ENCODE assay signal across 1 cellular context in the genomic region with DNA sequence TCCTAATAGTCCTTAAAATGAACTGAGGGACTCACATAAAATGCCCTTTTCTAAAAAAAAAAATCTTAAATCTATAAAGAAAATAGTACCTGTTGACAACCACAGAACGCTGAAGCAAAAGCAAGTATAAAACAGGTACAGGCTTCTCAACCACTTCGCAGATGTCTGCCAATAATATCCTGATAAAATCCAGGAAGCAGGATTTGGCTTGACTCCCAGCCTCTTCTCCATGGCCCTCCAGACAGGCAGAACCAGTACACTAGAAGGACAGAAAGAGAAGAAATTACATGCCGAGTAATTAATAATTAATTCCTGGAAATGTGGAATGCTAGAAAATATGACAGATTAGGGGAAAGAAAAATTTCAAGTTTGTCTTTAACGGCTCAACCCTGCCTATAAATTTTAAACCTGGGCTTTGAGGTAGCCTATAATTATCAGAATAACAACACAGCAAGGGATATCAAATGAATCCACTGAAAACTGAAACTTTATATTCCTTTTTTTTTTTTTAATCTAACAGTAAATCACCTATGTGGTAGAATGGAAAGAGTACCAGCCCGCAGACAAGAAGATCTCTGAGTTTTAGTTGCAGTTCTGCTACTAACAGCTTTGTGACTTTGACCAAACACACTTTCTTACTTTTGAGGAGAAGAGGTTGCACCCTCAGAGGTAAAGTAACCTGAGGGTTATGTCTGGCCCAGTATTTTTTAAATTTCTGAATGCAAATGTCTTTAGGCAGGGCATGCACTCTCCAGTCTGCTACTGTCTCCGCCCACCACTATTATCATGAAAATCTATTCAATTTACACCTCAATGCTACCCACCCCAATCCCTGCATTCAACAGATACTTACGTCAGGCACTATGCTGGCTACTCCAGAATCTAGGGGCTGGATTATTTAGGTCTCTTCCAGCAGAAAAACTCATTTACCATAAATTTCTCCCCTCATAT.
TF ChIP-seq lines count a peak whose summit lies in the region.

No MANE protein-coding gene starts in this region.

TF ChIP-seq in SK-N-SH, 30 proteins besides CTCF, POLR2A, EP300 and RAD21 (continued from another document):
- TF ChIP-seq, protein P1, sequence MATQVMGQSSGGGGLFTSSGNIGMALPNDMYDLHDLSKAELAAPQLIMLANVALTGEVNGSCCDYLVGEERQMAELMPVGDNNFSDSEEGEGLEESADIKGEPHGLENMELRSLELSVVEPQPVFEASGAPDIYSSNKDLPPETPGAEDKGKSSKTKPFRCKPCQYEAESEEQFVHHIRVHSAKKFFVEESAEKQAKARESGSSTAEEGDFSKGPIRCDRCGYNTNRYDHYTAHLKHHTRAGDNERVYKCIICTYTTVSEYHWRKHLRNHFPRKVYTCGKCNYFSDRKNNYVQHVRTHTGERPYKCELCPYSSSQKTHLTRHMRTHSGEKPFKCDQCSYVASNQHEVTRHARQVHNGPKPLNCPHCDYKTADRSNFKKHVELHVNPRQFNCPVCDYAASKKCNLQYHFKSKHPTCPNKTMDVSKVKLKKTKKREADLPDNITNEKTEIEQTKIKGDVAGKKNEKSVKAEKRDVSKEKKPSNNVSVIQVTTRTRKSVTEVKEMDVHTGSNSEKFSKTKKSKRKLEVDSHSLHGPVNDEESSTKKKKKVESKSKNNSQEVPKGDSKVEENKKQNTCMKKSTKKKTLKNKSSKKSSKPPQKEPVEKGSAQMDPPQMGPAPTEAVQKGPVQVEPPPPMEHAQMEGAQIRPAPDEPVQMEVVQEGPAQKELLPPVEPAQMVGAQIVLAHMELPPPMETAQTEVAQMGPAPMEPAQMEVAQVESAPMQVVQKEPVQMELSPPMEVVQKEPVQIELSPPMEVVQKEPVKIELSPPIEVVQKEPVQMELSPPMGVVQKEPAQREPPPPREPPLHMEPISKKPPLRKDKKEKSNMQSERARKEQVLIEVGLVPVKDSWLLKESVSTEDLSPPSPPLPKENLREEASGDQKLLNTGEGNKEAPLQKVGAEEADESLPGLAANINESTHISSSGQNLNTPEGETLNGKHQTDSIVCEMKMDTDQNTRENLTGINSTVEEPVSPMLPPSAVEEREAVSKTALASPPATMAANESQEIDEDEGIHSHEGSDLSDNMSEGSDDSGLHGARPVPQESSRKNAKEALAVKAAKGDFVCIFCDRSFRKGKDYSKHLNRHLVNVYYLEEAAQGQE (IDR thresholded peaks at IDR 0.05; ENCODE audit: low read depth, low read length), result no peak
- TF ChIP-seq GABPA (IDR thresholded peaks at IDR 0.05; ENCODE audit: low read depth) (no peak), TCF12 (IDR thresholded peaks at IDR 0.05) (peak; percentile 79), ELF1 (IDR thresholded peaks at IDR 0.05) (peak; percentile 37; the same call in 1 of the 2 replicates), MEF2A (IDR thresholded peaks at IDR 0.05; ENCODE audit: borderline replicate concordance, low read depth) (no peak), YY1 (IDR thresholded peaks at IDR 0.05; ENCODE audit: low read depth) (no peak), NRF1 (IDR thresholded peaks at IDR 0.05; ENCODE audit: low read depth, low read length) (no peak)
- TF ChIP-seq, protein P2, sequence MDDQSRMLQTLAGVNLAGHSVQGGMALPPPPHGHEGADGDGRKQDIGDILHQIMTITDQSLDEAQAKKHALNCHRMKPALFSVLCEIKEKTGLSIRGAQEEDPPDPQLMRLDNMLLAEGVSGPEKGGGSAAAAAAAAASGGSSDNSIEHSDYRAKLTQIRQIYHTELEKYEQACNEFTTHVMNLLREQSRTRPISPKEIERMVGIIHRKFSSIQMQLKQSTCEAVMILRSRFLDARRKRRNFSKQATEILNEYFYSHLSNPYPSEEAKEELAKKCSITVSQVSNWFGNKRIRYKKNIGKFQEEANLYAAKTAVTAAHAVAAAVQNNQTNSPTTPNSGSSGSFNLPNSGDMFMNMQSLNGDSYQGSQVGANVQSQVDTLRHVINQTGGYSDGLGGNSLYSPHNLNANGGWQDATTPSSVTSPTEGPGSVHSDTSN (IDR thresholded peaks at IDR 0.05), result peak; percentile 48
